22 cellular contexts compared by ENCODE assay signal in genomic region chr19:19154768-19155494, GRCh38. TPM values are rescaled to one million over a fixed set of nuclear protein-coding genes. Genes with fewer than 3 reads are reported as not detected.
DNase-seq lines count a peak whose midpoint lies in the region; ATAC-seq, FAIRE-seq and TF ChIP-seq lines count a peak whose summit lies in the region.
"Had no signal": no experiment of that assay in that cellular context is flagged by ENCODE, and none has a peak within 500 bp of the region (broad histone marks: within the 10 kb centered on the region; RNA-seq: fewer than 3 reads in every experiment).

No MANE protein-coding gene starts in this region.

- intact Hi-C loops in HepG2 (cut with micrococcal nuclease; ENCODE audit: unreplicated experiment) = no loop called here
- intact Hi-C loops in right lobe of liver (cut with DNase I) = no loop called here
- intact Hi-C loops in activated CD8-positive, alpha-beta T cell treated with anti-CD3 and anti-CD28 coated beads for 36 hours (cut with micrococcal nuclease) = no loop called here

- FAIRE-seq in HepG2 (lab: Jason Lieb, UNC) = no peak
- FAIRE-seq: RCC 7860 had no signal

- 78% methylated on average over 5 of the region's 6 CpGs for WGBS in HepG2 (ENCODE audit: low lambda C conversion rate)
- 91% methylated on average over 2 of the region's 6 CpGs for WGBS in right lobe of liver (ENCODE audit: insufficient coverage, low coverage, low lambda C conversion rate, missing lambda C conversion rate)

- H3K27me3 Mint-ChIP-seq in stimulated activated naive B cell treated with anti-CD40 and anti-IgM and Interleukin-4, amounts not matched to agents 10 μg/mL and 1 μg/mL and 100 μg/mL, for 72 hours = no peaks in the 10 kb centered on the region
- no peaks in the 10 kb centered on the region for H3K27me3 Mint-ChIP-seq in activated CD8-positive, alpha-beta T cell treated with anti-CD3 and anti-CD28 coated beads for 36 hours
- H3K27me3 Mint-ChIP-seq: CD4-positive, alpha-beta memory T cell had no signal

- peak; percentile 49; the same call in 2 of the 3 replicates for ATAC-seq in HepG2
- no peak for ATAC-seq in right lobe of liver
- ATAC-seq in esophagus mucosa = peak; percentile 15
- no peak for ATAC-seq in stimulated activated naive B cell treated with anti-CD40 and anti-IgM and Interleukin-4, amounts not matched to agents 10 μg/mL and 1 μg/mL and 100 μg/mL, for 72 hours (replicated peaks)
- no peak for ATAC-seq in activated CD8-positive, alpha-beta T cell treated with anti-CD3 and anti-CD28 coated beads for 36 hours

- H3K4me1 ChIP-seq in HepG2 (ENCODE audit: insufficient read depth, low read length) (no peaks in the 10 kb centered on the region), right lobe of liver (no peaks in the 10 kb centered on the region), OCI-LY3 (ENCODE audit: low read length) (peaks cover 84% of the 10 kb centered on the region)

- no peak overlapping the region for H3K9ac ChIP-seq in HepG2 (ENCODE audit: insufficient read depth, low read depth, low read length)
- H3K9ac ChIP-seq in OCI-LY3 (ENCODE audit: low read length) = peak overlapping the region; percentile 50
- H3K9ac ChIP-seq: KMS-11 had no signal

- TF ChIP-seq RAD21 in HepG2 (CRISPR knock-in tag; IDR thresholded peaks at IDR 0.05) = no peak

- H4K20me1 ChIP-seq in HepG2 (ENCODE audit: insufficient read depth, low read length) = no peaks in the 10 kb centered on the region
- no peaks in the 10 kb centered on the region for H4K20me1 ChIP-seq in OCI-LY3 (ENCODE audit: insufficient read depth, low read length)

- H3K4me3 Mint-ChIP-seq in stimulated activated naive B cell treated with anti-CD40 and anti-IgM and Interleukin-4, amounts not matched to agents 10 μg/mL and 1 μg/mL and 100 μg/mL, for 72 hours = peak overlapping the region in 1 of 2 donors; percentile 51
- H3K4me3 Mint-ChIP-seq in activated CD8-positive, alpha-beta T cell treated with anti-CD3 and anti-CD28 coated beads for 36 hours = no peak overlapping the region
- H3K4me3 Mint-ChIP-seq: CD4-positive, alpha-beta memory T cell had no signal

- H3K27ac ChIP-seq in HepG2 (ENCODE audit: extremely low read length, insufficient read depth, low read length) (no peak overlapping the region), right lobe of liver (no peak overlapping the region), OCI-LY3 (ENCODE audit: low read length) (peak overlapping the region; percentile 81)
- H3K27ac ChIP-seq: KMS-11, SK-N-MC had no signal

- in situ Hi-C loops in HepG2 (cut with HindIII; ENCODE audit: extremely low pct_ligation_motif_present, low pct_unique_long_range_greater_than_20kb) = no loop called here

- no peaks in the 10 kb centered on the region for H3K27me3 ChIP-seq in HepG2 (ENCODE audit: control insufficient read depth in 1 of 2, insufficient read depth in 2 of 2, low read length in 2 of 2)
- H3K27me3 ChIP-seq in right lobe of liver = no peaks in the 10 kb centered on the region
- H3K27me3 ChIP-seq in OCI-LY3 (ENCODE audit: low read depth, low read length) = no peaks in the 10 kb centered on the region

- 0 out of 2 replicates have a peak, but pooled peaks have one; percentile 19 for TF ChIP-seq CTCF in HepG2 (CRISPR knock-in tag; IDR thresholded peaks at IDR 0.05)
- TF ChIP-seq CTCF in right lobe of liver (IDR thresholded peaks at IDR 0.05) = no peak
- TF ChIP-seq CTCF in OCI-LY3 (IDR thresholded peaks at IDR 0.05; ENCODE audit: low read depth, low read length) = peak; percentile 45
- TF ChIP-seq CTCF in activated CD8-positive, alpha-beta T cell treated with anti-CD3 and anti-CD28 coated beads for 36 hours (IDR thresholded peaks at IDR 0.05) = no peak

- POLR2A ChIA-PET in HepG2 (lab: Yijun Ruan, JAX) = no interaction called here
- POLR2A ChIA-PET in activated CD8-positive, alpha-beta T cell treated with anti-CD3 and anti-CD28 coated beads for 36 hours (lab: Charles Lee) = interaction anchor here (0.7 kb wide), 2 partner anchors 51 to 186 kb away, joined by 3 to 4 read pairs; no protein-coding TSS in a partner anchor

- CTCF ChIA-PET in HepG2 (lab: Yijun Ruan, JAX; ENCODE audit: low intra/inter-chr PET ratio, low total read pairs) = no interaction called here
- CTCF ChIA-PET in activated CD8-positive, alpha-beta T cell treated with anti-CD3 and anti-CD28 coated beads for 36 hours (lab: Charles Lee) = interaction anchor here (2.9 kb wide), 1 partner anchor 20 kb away, joined by 19 read pairs; no protein-coding TSS in a partner anchor

- H2AFZ ChIP-seq in HepG2 (ENCODE audit: low read length) = no peak overlapping the region
- H2AFZ ChIP-seq in OCI-LY3 (ENCODE audit: low read depth, low read length) = no peak overlapping the region

- H3K9me3 ChIP-seq in HepG2 (ENCODE audit: low read length) (no peaks in the 10 kb centered on the region), right lobe of liver (no peaks in the 10 kb centered on the region), OCI-LY3 (ENCODE audit: insufficient read depth, low read length) (no peaks in the 10 kb centered on the region)

- H3K36me3 ChIP-seq in HepG2 (replicated peaks in 1 of 2; ENCODE audit: control insufficient read depth in 1 of 2, insufficient read depth in 2 of 2, low read length in 2 of 2) = no peaks in the 10 kb centered on the region
- no peaks in the 10 kb centered on the region for H3K36me3 ChIP-seq in right lobe of liver
- peaks cover 12% of the 10 kb centered on the region for H3K36me3 ChIP-seq in OCI-LY3 (replicated peaks; ENCODE audit: low read depth, low read length)

- H3K4me3 ChIP-seq in HepG2 (replicated peaks in 1 of 3; ENCODE audit: insufficient read depth in 1 of 3, low read depth in 2 of 3, low read length in 3 of 3) (no peak overlapping the region), right lobe of liver (no peak overlapping the region), OCI-LY3 (ENCODE audit: low read length) (peak overlapping the region; percentile 17; the same call in 1 of the 2 replicates)
- H3K4me3 ChIP-seq: SK-N-MC had no signal

- no peak for TF ChIP-seq EP300 in HepG2 (IDR thresholded peaks at IDR 0.05; ENCODE audit: low read depth in 2 of 2, low read length in 2 of 2)
- no peak for TF ChIP-seq EP300 in HepG2 (CRISPR knock-in tag; IDR thresholded peaks at IDR 0.05; ENCODE audit: borderline replicate concordance)

- H3K36me3 Mint-ChIP-seq in stimulated activated naive B cell treated with anti-CD40 and anti-IgM and Interleukin-4, amounts not matched to agents 10 μg/mL and 1 μg/mL and 100 μg/mL, for 72 hours = peaks cover 19% of the 10 kb centered on the region in 2 donors
- peaks cover 19% of the 10 kb centered on the region for H3K36me3 Mint-ChIP-seq in activated CD8-positive, alpha-beta T cell treated with anti-CD3 and anti-CD28 coated beads for 36 hours (ENCODE audit: low read depth)

- no TSS peak for BruUV-seq in HepG2 (replicated peaks; lab: Mats Ljungman, UMichigan)

- TF ChIP-seq POLR2A in HepG2 (IDR thresholded peaks at IDR 0.05; ENCODE audit: insufficient read depth in 1 of 2, low read depth in 2 of 2, low read length in 2 of 2) (no peak), right lobe of liver (IDR thresholded peaks at IDR 0.05) (no peak)

- H3K79me2 ChIP-seq in HepG2 (ENCODE audit: insufficient read depth, low read length) (no peaks in the 10 kb centered on the region), OCI-LY3 (ENCODE audit: low read length) (no peaks in the 10 kb centered on the region)

- H3K4me1 Mint-ChIP-seq in stimulated activated naive B cell treated with anti-CD40 and anti-IgM and Interleukin-4, amounts not matched to agents 10 μg/mL and 1 μg/mL and 100 μg/mL, for 72 hours = peaks cover 33 to 73% of the 10 kb centered on the region in 2 donors
- peaks cover 2% of the 10 kb centered on the region for H3K4me1 Mint-ChIP-seq in activated CD8-positive, alpha-beta T cell treated with anti-CD3 and anti-CD28 coated beads for 36 hours (ENCODE audit: low read depth)
- H3K4me1 Mint-ChIP-seq: CD4-positive, alpha-beta memory T cell had no signal

- H3K9me3 Mint-ChIP-seq in stimulated activated naive B cell treated with anti-CD40 and anti-IgM and Interleukin-4, amounts not matched to agents 10 μg/mL and 1 μg/mL and 100 μg/mL, for 72 hours = peaks cover 9% of the 10 kb centered on the region in 2 donors
- no peaks in the 10 kb centered on the region for H3K9me3 Mint-ChIP-seq in activated CD8-positive, alpha-beta T cell treated with anti-CD3 and anti-CD28 coated beads for 36 hours
- H3K9me3 Mint-ChIP-seq: CD4-positive, alpha-beta memory T cell had no signal

- H3K4me2 ChIP-seq in HepG2 (ENCODE audit: low read depth, low read length) (no peak overlapping the region), OCI-LY3 (ENCODE audit: low read length) (peak overlapping the region; percentile 63)
- H3K4me2 ChIP-seq: KMS-11 had no signal

- DNase-seq in HepG2 (ENCODE audit: low spot score) (no peak), right lobe of liver (no peak)
- no peak for DNase-seq in stimulated activated naive B cell treated with anti-CD40 and anti-IgM and Interleukin-4, amounts not matched to agents 10 μg/mL and 1 μg/mL and 100 μg/mL, for 72 hours
- DNase-seq in activated naive CD4-positive, alpha-beta T cell (lab: John Stamatoyannopoulos, UW) = no peak
- no peak for DNase-seq in activated CD8-positive, alpha-beta T cell treated with anti-CD3 and anti-CD28 coated beads for 36 hours
- DNase-seq in activated naive CD4-positive, alpha-beta T cell treated with anti-CD3 and anti-CD28 coated beads, Interleukin-2, amount 50 U/mL, for 16 hours = no peak
- DNase-seq: 8988T; Calu3; CD4-positive, alpha-beta memory T cell; DMS53; HCEC 1CT; NCI-H1092; NCI-H146; NCI-H2081 treated with DMSO at 0.1 percent for 48 hours; NCI-H510A treated with DMSO at 0.1 percent for 48 hours; NCI-H82; Right ventricle myocardium superior had no signal

- peak overlapping the region; percentile 48 for H3K27ac Mint-ChIP-seq in stimulated activated naive B cell treated with anti-CD40 and anti-IgM and Interleukin-4, amounts not matched to agents 10 μg/mL and 1 μg/mL and 100 μg/mL, for 72 hours
- no peak overlapping the region for H3K27ac Mint-ChIP-seq in activated CD8-positive, alpha-beta T cell treated with anti-CD3 and anti-CD28 coated beads for 36 hours
- H3K27ac Mint-ChIP-seq: CD4-positive, alpha-beta memory T cell had no signal

RNA-seq across cellular contexts. Expression of gene MEF2B, which starts 15.1 kb away (rescaled TPM):
- 0.44 and 1.2 TPM in 2 replicates for total RNA-seq in HepG2 (2016; rRNA removed; fragmentation: Illumina TruSeq; extraction: Trizol)
- 0.81 and 1.1 TPM in 2 replicates for total RNA-seq in HepG2 (2016; cell fraction: cytosol; rRNA removed; fragmentation: Illumina TruSeq; extraction: Trizol; ENCODE audit: low read depth)
- 0.41 TPM in 1 of 2 replicates, not detected in the other for total RNA-seq in HepG2 (2016; cell fraction: insoluble cytoplasmic fraction; rRNA removed; fragmentation: Illumina TruSeq; extraction: Trizol)
- 0.46 and 1.8 TPM in 2 replicates for total RNA-seq in HepG2 (2016; cell fraction: membrane; rRNA removed; fragmentation: Illumina TruSeq; extraction: Trizol)
- total RNA-seq in HepG2 (2016; cell fraction: nucleus; rRNA removed; fragmentation: Illumina TruSeq; extraction: Trizol) = 0.81 and 1.6 TPM in 2 replicates
- polyA plus RNA-seq in HepG2 (2011; rRNA removed) = 1.7 and 2.3 TPM in 2 replicates
- polyA plus RNA-seq in HepG2 (2011; cell fraction: cytosol; rRNA removed) = 2.1 and 2.9 TPM in 2 replicates
- polyA plus RNA-seq in HepG2 (2011; cell fraction: nucleus; rRNA removed) = 4.0 and 4.5 TPM in 2 replicates
- 2.2 and 4.4 TPM in 2 replicates for polyA plus RNA-seq in HepG2 (2012)
- polyA plus RNA-seq in HepG2 (2016; cell fraction: cytosol; fragmentation: Illumina TruSeq; extraction: Trizol; ENCODE audit: low read depth) = 0.86 and 1.1 TPM in 2 replicates
- polyA plus RNA-seq in HepG2 (2016; cell fraction: insoluble cytoplasmic fraction; fragmentation: Illumina TruSeq; extraction: Trizol; ENCODE audit: low read depth) = 0.42 and 1.8 TPM in 2 replicates
- 0.38 and 1.1 TPM in 2 replicates for polyA plus RNA-seq in HepG2 (2016; cell fraction: membrane; fragmentation: Illumina TruSeq; extraction: Trizol; ENCODE audit: low read depth)
- polyA plus RNA-seq in HepG2 (2016; cell fraction: nucleus; fragmentation: Illumina TruSeq; extraction: Trizol; ENCODE audit: insufficient read depth, low read depth) = 2.1 and 3.9 TPM in 2 replicates
- 0.33 and 1.1 TPM in 2 replicates for polyA minus RNA-seq in HepG2 (2011; rRNA and poly(A)+ RNA removed; ENCODE audit: low replicate concordance)
- polyA minus RNA-seq in HepG2 (2011; cell fraction: cytosol; rRNA and poly(A)+ RNA removed) = 1.2 TPM in 1 of 2 replicates, not detected in the other
- polyA minus RNA-seq in HepG2 (2011; cell fraction: nucleus; rRNA and poly(A)+ RNA removed) = 1.4 and 2.0 TPM in 2 replicates
- 1 to 10 TPM in 2 of 6 experiments, under 1 TPM in 2, not detected in 2; 0.24 to 2.1 (median 0.97) TPM for total RNA-seq in right lobe of liver
- 1.4 TPM for total RNA-seq in esophagus mucosa
- 1 to 10 TPM; 1.4 to 2.6 TPM for total RNA-seq in activated CD8-positive, alpha-beta T cell treated with anti-CD3 and anti-CD28 coated beads for 36 hours

RNA-seq across cellular contexts. Expression of gene TMEM161A, which starts 16.7 kb away (rescaled TPM):
- total RNA-seq in HepG2 (2016; rRNA removed; fragmentation: Illumina TruSeq; extraction: Trizol) (10.3 and 25.9 TPM in 2 replicates), right lobe of liver (10 to 100 TPM; 20.2 to 29.4 (median 22.2) TPM), esophagus mucosa (18.7 TPM)
- total RNA-seq in HepG2 (2016; cell fraction: cytosol; rRNA removed; fragmentation: Illumina TruSeq; extraction: Trizol; ENCODE audit: low read depth) = 8.7 and 12.1 TPM in 2 replicates
- total RNA-seq in HepG2 (2016; cell fraction: insoluble cytoplasmic fraction; rRNA removed; fragmentation: Illumina TruSeq; extraction: Trizol) = 7.7 and 28.3 TPM in 2 replicates
- 7.4 and 8.8 TPM in 2 replicates for total RNA-seq in HepG2 (2016; cell fraction: membrane; rRNA removed; fragmentation: Illumina TruSeq; extraction: Trizol)
- total RNA-seq in HepG2 (2016; cell fraction: nucleus; rRNA removed; fragmentation: Illumina TruSeq; extraction: Trizol) = 36.6 and 39.6 TPM in 2 replicates
- polyA plus RNA-seq in HepG2 (2011; rRNA removed) = 31.4 and 42.7 TPM in 2 replicates
- polyA plus RNA-seq in HepG2 (2011; cell fraction: cytosol; rRNA removed) = 22.8 and 35.4 TPM in 2 replicates
- 190 and 235 TPM in 2 replicates for polyA plus RNA-seq in HepG2 (2011; cell fraction: nucleus; rRNA removed)
- 15.9 and 23.9 TPM in 2 replicates for polyA plus RNA-seq in HepG2 (2012)
- polyA plus RNA-seq in HepG2 (2016; cell fraction: cytosol; fragmentation: Illumina TruSeq; extraction: Trizol; ENCODE audit: low read depth) = 6.6 and 8.6 TPM in 2 replicates
- polyA plus RNA-seq in HepG2 (2016; cell fraction: insoluble cytoplasmic fraction; fragmentation: Illumina TruSeq; extraction: Trizol; ENCODE audit: low read depth) = 8.4 and 9.9 TPM in 2 replicates
- polyA plus RNA-seq in HepG2 (2016; cell fraction: membrane; fragmentation: Illumina TruSeq; extraction: Trizol; ENCODE audit: low read depth) = 8.4 and 9.5 TPM in 2 replicates
- polyA plus RNA-seq in HepG2 (2016; cell fraction: nucleus; fragmentation: Illumina TruSeq; extraction: Trizol; ENCODE audit: insufficient read depth, low read depth) = 56.7 and 60.0 TPM in 2 replicates
- polyA minus RNA-seq in HepG2 (2011; rRNA and poly(A)+ RNA removed; ENCODE audit: low replicate concordance) = 88.8 and 105 TPM in 2 replicates
- 24.3 and 32.2 TPM in 2 replicates for polyA minus RNA-seq in HepG2 (2011; cell fraction: cytosol; rRNA and poly(A)+ RNA removed)
- 57.3 and 75.8 TPM in 2 replicates for polyA minus RNA-seq in HepG2 (2011; cell fraction: nucleus; rRNA and poly(A)+ RNA removed)
- total RNA-seq in activated CD8-positive, alpha-beta T cell treated with anti-CD3 and anti-CD28 coated beads for 36 hours = 10 to 100 TPM; 24.4 to 26.2 TPM

RNA-seq across cellular contexts. Expression of gene BORCS8, which starts 37.0 kb away (rescaled TPM):
- 13.3 and 16.8 TPM in 2 replicates for total RNA-seq in HepG2 (2016; rRNA removed; fragmentation: Illumina TruSeq; extraction: Trizol)
- 5.8 and 6.2 TPM in 2 replicates for total RNA-seq in HepG2 (2016; cell fraction: cytosol; rRNA removed; fragmentation: Illumina TruSeq; extraction: Trizol; ENCODE audit: low read depth)
- total RNA-seq in HepG2 (2016; cell fraction: insoluble cytoplasmic fraction; rRNA removed; fragmentation: Illumina TruSeq; extraction: Trizol) = 10.7 and 12.4 TPM in 2 replicates
- total RNA-seq in HepG2 (2016; cell fraction: membrane; rRNA removed; fragmentation: Illumina TruSeq; extraction: Trizol) = 9.4 and 12.2 TPM in 2 replicates
- 7.5 TPM in 2 replicates for total RNA-seq in HepG2 (2016; cell fraction: nucleus; rRNA removed; fragmentation: Illumina TruSeq; extraction: Trizol)
- 9.6 and 9.9 TPM in 2 replicates for polyA plus RNA-seq in HepG2 (2011; rRNA removed)
- 5.5 and 9.4 TPM in 2 replicates for polyA plus RNA-seq in HepG2 (2011; cell fraction: cytosol; rRNA removed)
- 19.1 and 20.9 TPM in 2 replicates for polyA plus RNA-seq in HepG2 (2011; cell fraction: nucleus; rRNA removed)
- polyA plus RNA-seq in HepG2 (2012) = 5.3 and 5.7 TPM in 2 replicates
- 6.8 and 7.0 TPM in 2 replicates for polyA plus RNA-seq in HepG2 (2016; cell fraction: cytosol; fragmentation: Illumina TruSeq; extraction: Trizol; ENCODE audit: low read depth)
- polyA plus RNA-seq in HepG2 (2016; cell fraction: insoluble cytoplasmic fraction; fragmentation: Illumina TruSeq; extraction: Trizol; ENCODE audit: low read depth) = 16.4 and 17.7 TPM in 2 replicates
- polyA plus RNA-seq in HepG2 (2016; cell fraction: membrane; fragmentation: Illumina TruSeq; extraction: Trizol; ENCODE audit: low read depth) = 10.7 and 11.7 TPM in 2 replicates
- 17.6 and 20.8 TPM in 2 replicates for polyA plus RNA-seq in HepG2 (2016; cell fraction: nucleus; fragmentation: Illumina TruSeq; extraction: Trizol; ENCODE audit: insufficient read depth, low read depth)
- polyA minus RNA-seq in HepG2 (2011; rRNA and poly(A)+ RNA removed; ENCODE audit: low replicate concordance) = 13.1 and 33.4 TPM in 2 replicates
- polyA minus RNA-seq in HepG2 (2011; cell fraction: cytosol; rRNA and poly(A)+ RNA removed) = 2.3 and 3.9 TPM in 2 replicates
- polyA minus RNA-seq in HepG2 (2011; cell fraction: nucleus; rRNA and poly(A)+ RNA removed) = 6.1 and 9.5 TPM in 2 replicates
- total RNA-seq in right lobe of liver = 10 to 100 TPM in 3 of 6 experiments, 1 to 10 TPM in 3; 6.0 to 12.2 (median 9.8) TPM
- 18.4 TPM for total RNA-seq in esophagus mucosa
- 10 to 100 TPM; 20.8 to 22.2 TPM for total RNA-seq in activated CD8-positive, alpha-beta T cell treated with anti-CD3 and anti-CD28 coated beads for 36 hours

RNA-seq across cellular contexts. Expression of gene RFXANK, which starts 37.1 kb away (rescaled TPM):
- total RNA-seq in HepG2 (2016; rRNA removed; fragmentation: Illumina TruSeq; extraction: Trizol) (80.7 and 83.1 TPM in 2 replicates), right lobe of liver (10 to 100 TPM; 13.8 to 21.2 (median 17.3) TPM), esophagus mucosa (72.9 TPM)
- 25.6 and 30.2 TPM in 2 replicates for total RNA-seq in HepG2 (2016; cell fraction: cytosol; rRNA removed; fragmentation: Illumina TruSeq; extraction: Trizol; ENCODE audit: low read depth)
- 80.2 and 88.4 TPM in 2 replicates for total RNA-seq in HepG2 (2016; cell fraction: insoluble cytoplasmic fraction; rRNA removed; fragmentation: Illumina TruSeq; extraction: Trizol)
- 35.6 and 40.8 TPM in 2 replicates for total RNA-seq in HepG2 (2016; cell fraction: membrane; rRNA removed; fragmentation: Illumina TruSeq; extraction: Trizol)
- total RNA-seq in HepG2 (2016; cell fraction: nucleus; rRNA removed; fragmentation: Illumina TruSeq; extraction: Trizol) = 38.1 and 49.9 TPM in 2 replicates
- 49.9 and 56.1 TPM in 2 replicates for polyA plus RNA-seq in HepG2 (2011; rRNA removed)
- 34.1 and 52.6 TPM in 2 replicates for polyA plus RNA-seq in HepG2 (2011; cell fraction: cytosol; rRNA removed)
- 142 and 154 TPM in 2 replicates for polyA plus RNA-seq in HepG2 (2011; cell fraction: nucleus; rRNA removed)
- polyA plus RNA-seq in HepG2 (2012) = 34.7 and 59.7 TPM in 2 replicates
- 20.9 and 21.7 TPM in 2 replicates for polyA plus RNA-seq in HepG2 (2016; cell fraction: cytosol; fragmentation: Illumina TruSeq; extraction: Trizol; ENCODE audit: low read depth)
- 76.4 and 82.0 TPM in 2 replicates for polyA plus RNA-seq in HepG2 (2016; cell fraction: insoluble cytoplasmic fraction; fragmentation: Illumina TruSeq; extraction: Trizol; ENCODE audit: low read depth)
- polyA plus RNA-seq in HepG2 (2016; cell fraction: membrane; fragmentation: Illumina TruSeq; extraction: Trizol; ENCODE audit: low read depth) = 22.9 and 31.4 TPM in 2 replicates
- 69.3 and 92.4 TPM in 2 replicates for polyA plus RNA-seq in HepG2 (2016; cell fraction: nucleus; fragmentation: Illumina TruSeq; extraction: Trizol; ENCODE audit: insufficient read depth, low read depth)
- 45.6 and 94.4 TPM in 2 replicates for polyA minus RNA-seq in HepG2 (2011; rRNA and poly(A)+ RNA removed; ENCODE audit: low replicate concordance)
- polyA minus RNA-seq in HepG2 (2011; cell fraction: cytosol; rRNA and poly(A)+ RNA removed) = 17.8 and 18.0 TPM in 2 replicates
- 29.1 and 32.6 TPM in 2 replicates for polyA minus RNA-seq in HepG2 (2011; cell fraction: nucleus; rRNA and poly(A)+ RNA removed)
- total RNA-seq in activated CD8-positive, alpha-beta T cell treated with anti-CD3 and anti-CD28 coated beads for 36 hours = 10 to 100 TPM; 61.4 to 68.5 TPM

RNA-seq across cellular contexts. Expression of gene NR2C2AP, which starts 48.3 kb away (rescaled TPM):
- total RNA-seq in HepG2 (2016; rRNA removed; fragmentation: Illumina TruSeq; extraction: Trizol) (25.5 and 26.8 TPM in 2 replicates), right lobe of liver (10 to 100 TPM in 1 of 6 experiments, 1 to 10 TPM in 5; 2.6 to 11.3 (median 5.4) TPM), esophagus mucosa (14.8 TPM)
- total RNA-seq in HepG2 (2016; cell fraction: cytosol; rRNA removed; fragmentation: Illumina TruSeq; extraction: Trizol; ENCODE audit: low read depth) = 14.8 and 22.9 TPM in 2 replicates
- total RNA-seq in HepG2 (2016; cell fraction: insoluble cytoplasmic fraction; rRNA removed; fragmentation: Illumina TruSeq; extraction: Trizol) = 23.5 and 26.0 TPM in 2 replicates
- total RNA-seq in HepG2 (2016; cell fraction: membrane; rRNA removed; fragmentation: Illumina TruSeq; extraction: Trizol) = 19.1 and 21.5 TPM in 2 replicates
- total RNA-seq in HepG2 (2016; cell fraction: nucleus; rRNA removed; fragmentation: Illumina TruSeq; extraction: Trizol) = 19.4 and 19.6 TPM in 2 replicates
- 12.2 and 13.8 TPM in 2 replicates for polyA plus RNA-seq in HepG2 (2011; rRNA removed)
- polyA plus RNA-seq in HepG2 (2011; cell fraction: cytosol; rRNA removed) = 10.6 and 11.8 TPM in 2 replicates
- polyA plus RNA-seq in HepG2 (2011; cell fraction: nucleus; rRNA removed) = 17.7 and 18.2 TPM in 2 replicates
- polyA plus RNA-seq in HepG2 (2012) = 9.3 and 13.3 TPM in 2 replicates
- 5.7 and 6.8 TPM in 2 replicates for polyA plus RNA-seq in HepG2 (2016; cell fraction: cytosol; fragmentation: Illumina TruSeq; extraction: Trizol; ENCODE audit: low read depth)
- 19.7 and 21.9 TPM in 2 replicates for polyA plus RNA-seq in HepG2 (2016; cell fraction: insoluble cytoplasmic fraction; fragmentation: Illumina TruSeq; extraction: Trizol; ENCODE audit: low read depth)
- 7.9 and 11.8 TPM in 2 replicates for polyA plus RNA-seq in HepG2 (2016; cell fraction: membrane; fragmentation: Illumina TruSeq; extraction: Trizol; ENCODE audit: low read depth)
- polyA plus RNA-seq in HepG2 (2016; cell fraction: nucleus; fragmentation: Illumina TruSeq; extraction: Trizol; ENCODE audit: insufficient read depth, low read depth) = 34.7 and 38.0 TPM in 2 replicates
- polyA minus RNA-seq in HepG2 (2011; rRNA and poly(A)+ RNA removed; ENCODE audit: low replicate concordance) = 7.3 and 22.9 TPM in 2 replicates
- 3.9 and 4.2 TPM in 2 replicates for polyA minus RNA-seq in HepG2 (2011; cell fraction: cytosol; rRNA and poly(A)+ RNA removed)
- polyA minus RNA-seq in HepG2 (2011; cell fraction: nucleus; rRNA and poly(A)+ RNA removed) = 3.6 and 4.0 TPM in 2 replicates
- 10 to 100 TPM; 37.8 to 40.0 TPM for total RNA-seq in activated CD8-positive, alpha-beta T cell treated with anti-CD3 and anti-CD28 coated beads for 36 hours

Comparison
In these comparisons a context has a peak if more than half of its experiments do, and no peak if none do; other contexts are left out.
1. ATAC-seq: peak in HepG2 (single experiment) and esophagus mucosa (single experiment); none in right lobe of liver (0 of 4), stimulated activated naive B cell treated with anti-CD40 and anti-IgM and Interleukin-4, amounts not matched to agents 10 μg/mL and 1 μg/mL and 100 μg/mL, for 72 hours (0 of 2) and activated CD8-positive, alpha-beta T cell treated with anti-CD3 and anti-CD28 coated beads for 36 hours (single experiment).
2. CTCF ChIP-seq: peak in HepG2 (single experiment) and OCI-LY3 (single experiment); none in right lobe of liver (0 of 4) and activated CD8-positive, alpha-beta T cell treated with anti-CD3 and anti-CD28 coated beads for 36 hours (single experiment).